In genomic region chr15:63969652-63970421, GRCh38 we compare ENCODE assay signal across 10 cellular contexts.
A peak's percentile ranks its signal among the peaks of the same experiment; 100 is the strongest.
DNase-seq lines count a peak whose midpoint lies in the region; ATAC-seq, FAIRE-seq and TF ChIP-seq lines count a peak whose summit lies in the region.
"Had no signal": no experiment of that assay in that cellular context is flagged by ENCODE, and none has a peak within 500 bp of the region (broad histone marks: within the 10 kb centered on the region; RNA-seq: fewer than 3 reads in every experiment).

No MANE protein-coding gene starts in this region.

- H3K9me3 Mint-ChIP-seq in endothelial cell (ENCODE audit: unreplicated experiment): no peaks in the 10 kb centered on the region

- FAIRE-seq in GM12892 (lab: Jason Lieb, UNC): peak; percentile 62

- H3K27me3 ChIP-seq in neutrophil: no peaks in the 10 kb centered on the region

- H3K27ac ChIP-seq in neutrophil: peak overlapping the region; percentile 61
- H3K27ac ChIP-seq: RWPE1 had no signal

- no peak for ATAC-seq in HG03521 (IDR thresholded peaks at IDR 0.05; ENCODE audit: unreplicated experiment)

- in situ Hi-C loops in G401 (cut with HindIII; ENCODE audit: low sequenced_read_pairs): no loop called here

- peaks cover 7% of the 10 kb centered on the region for H3K36me3 Mint-ChIP-seq in endothelial cell (ENCODE audit: low read depth, unreplicated experiment)

- peaks cover 40% of the 10 kb centered on the region for H3K4me1 Mint-ChIP-seq in endothelial cell (ENCODE audit: unreplicated experiment)

- TF ChIP-seq CTCF in endothelial cell (IDR thresholded peaks at IDR 0.05; ENCODE audit: unreplicated experiment): no peak
- TF ChIP-seq CTCF in neutrophil (IDR thresholded peaks at IDR 0.05): no peak

- H3K4me3 Mint-ChIP-seq in endothelial cell (ENCODE audit: unreplicated experiment): peak overlapping the region; percentile 81

- H3K36me3 ChIP-seq in neutrophil: peaks cover 72% of the 10 kb centered on the region

- H3K27me3 Mint-ChIP-seq in endothelial cell (ENCODE audit: unreplicated experiment): peaks cover 5% of the 10 kb centered on the region

- DNase-seq in GM12892 (ENCODE audit: insufficient read length) (no peak), NCI-H2196 (lab: John Stamatoyannopoulos, UW; ENCODE audit: unreplicated experiment) (peak; percentile 24), endothelial cell (ENCODE audit: low spot score) (no peak), G401 (ENCODE audit: low spot score) (no peak), foreskin melanocyte (no peak), hypothalamus (lab: John Stamatoyannopoulos, UW) (no peak)
- DNase-seq: NCI-H1417 treated with DMSO at 0.1 percent for 48 hours had no signal

- no peaks in the 10 kb centered on the region for H3K9me3 ChIP-seq in neutrophil

- H3K4me3 ChIP-seq in neutrophil (ENCODE audit: low read depth in 1 of 2, low read length in 1 of 2): no peak overlapping the region

- H3K27ac Mint-ChIP-seq in endothelial cell (ENCODE audit: unreplicated experiment): peak overlapping the region; percentile 90

- no peak for TF ChIP-seq POLR2A in GM12892 (IDR thresholded peaks at IDR 0.05; ENCODE audit: low read depth, low read length)

- peaks cover 24 to 27% of the 10 kb centered on the region in 2 experiments for H3K4me1 ChIP-seq in neutrophil (ENCODE audit: control insufficient read depth in 1 of 2, insufficient read depth in 1 of 2, low read depth in 1 of 2, low read length in 1 of 2)
